In the genomic region with DNA sequence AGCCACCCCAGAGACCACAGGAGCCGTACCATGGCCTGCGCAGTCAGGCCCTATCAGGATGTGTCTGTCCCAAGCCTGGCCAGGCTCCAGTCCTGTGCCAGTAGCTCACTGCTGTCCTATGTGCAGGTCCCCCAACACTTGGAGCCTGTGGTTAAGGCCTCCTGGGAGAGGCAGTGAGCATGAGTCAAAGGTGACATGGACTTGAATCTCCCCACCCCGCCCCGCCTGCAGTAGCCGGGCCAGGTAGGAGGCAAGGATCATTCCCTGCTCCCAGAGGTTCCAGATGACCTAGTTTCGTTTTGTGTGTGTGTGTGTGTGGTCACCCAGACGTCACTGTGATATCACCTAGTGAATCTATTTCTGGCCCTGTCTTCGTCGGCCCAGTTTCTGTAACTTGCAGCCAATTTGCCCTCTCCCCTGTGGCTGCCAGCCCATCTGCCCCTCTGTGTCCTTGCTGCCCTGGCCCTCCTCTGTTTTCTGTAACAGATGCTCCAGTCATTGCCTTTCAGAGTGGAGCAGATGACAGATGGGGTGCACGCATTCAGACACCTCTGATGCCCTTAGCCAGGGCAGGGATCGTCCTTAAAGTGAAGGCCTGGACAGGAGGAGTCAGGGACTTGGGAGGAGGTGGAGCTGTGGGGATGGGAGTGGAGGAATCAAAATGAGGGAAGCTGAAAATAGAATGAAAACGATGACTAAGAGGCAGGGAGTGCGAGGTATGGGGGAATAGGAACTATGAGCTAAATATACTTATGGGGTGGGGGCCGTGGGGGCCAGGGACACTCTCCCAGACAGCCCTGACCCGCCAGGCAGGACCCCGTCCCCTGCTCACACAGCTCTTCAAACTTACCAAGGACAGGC, we compare ENCODE assay signal across 10 cellular contexts. TPM values are rescaled to one million over a fixed set of nuclear protein-coding genes. Genes with fewer than 3 reads are reported as not detected.
DNase-seq lines count a peak whose midpoint lies in the region; ATAC-seq and TF ChIP-seq lines count a peak whose summit lies in the region.
"Had no signal": no experiment of that assay in that cellular context is flagged by ENCODE, and none has a peak within 500 bp of the region (broad histone marks: within the 10 kb centered on the region; RNA-seq: fewer than 3 reads in every experiment).

No MANE protein-coding gene starts in this region.

- peak overlapping the region; percentile 90; the same call in 1 of the 2 replicates for H2AFZ ChIP-seq in SK-N-SH (ENCODE audit: low read depth)

- WGBS in SK-N-SH (ENCODE audit: low lambda C conversion rate) = 21% methylated on average over 11 of the region's 16 CpGs

- peak overlapping the region; percentile 98 for H3K27ac Mint-ChIP-seq in glutamatergic neuron (ENCODE audit: unreplicated experiment)
- H3K27ac Mint-ChIP-seq in stimulated activated memory B cell treated with anti-CD40 and anti-IgM and Interleukin-4, amounts not matched to agents 10 μg/mL and 1 μg/mL and 100 μg/mL, for 72 hours = no peak overlapping the region

- no peaks in the 10 kb centered on the region for H3F3A ChIP-seq in SK-N-SH (replicated peaks; ENCODE audit: insufficient read depth)

- H3K4me2 ChIP-seq in SK-N-SH = peak overlapping the region; percentile 84

- CTCF ChIA-PET in SK-N-SH (lab: Yijun Ruan, JAX) = interaction anchor here (0.8 to 4.7 kb wide), 7 partner anchors 9 to 210 kb away, joined by 3 to 38 read pairs (median 3); no protein-coding TSS in a partner anchor

- H3K27me3 ChIP-seq in SK-N-SH (ENCODE audit: insufficient read depth) = no peaks in the 10 kb centered on the region
- peaks cover 11 to 17% (median 15%) of the 10 kb centered on the region in 3 donors for H3K27me3 ChIP-seq in skeletal muscle tissue (ENCODE audit: control insufficient read depth in 3 of 3, insufficient read depth in 3 of 3, low read length in 3 of 3)

- no peaks in the 10 kb centered on the region for H3K36me3 ChIP-seq in SK-N-SH (replicated peaks in 1 of 2; ENCODE audit: control insufficient read depth in 1 of 2, insufficient read depth in 2 of 2, low read length in 1 of 2)
- no peaks in the 10 kb centered on the region for H3K36me3 ChIP-seq in skeletal muscle tissue (ENCODE audit: control insufficient read depth in 3 of 3, insufficient read depth in 3 of 3, low read length in 3 of 3)
- H3K36me3 ChIP-seq: SJSA1 had no signal

- H3K9me3 ChIP-seq in SK-N-SH (no peaks in the 10 kb centered on the region), skeletal muscle tissue (ENCODE audit: control insufficient read depth in 3 of 3, low read length in 3 of 3) (no peaks in the 10 kb centered on the region)
- H3K9me3 ChIP-seq: SJSA1 had no signal

- peaks cover 33% of the 10 kb centered on the region for H3K27me3 Mint-ChIP-seq in glutamatergic neuron (ENCODE audit: unreplicated experiment)
- peaks cover 66% of the 10 kb centered on the region for H3K27me3 Mint-ChIP-seq in stimulated activated memory B cell treated with anti-CD40 and anti-IgM and Interleukin-4, amounts not matched to agents 10 μg/mL and 1 μg/mL and 100 μg/mL, for 72 hours

- ATAC-seq in stimulated activated memory B cell treated with anti-CD40 and anti-IgM and Interleukin-4, amounts not matched to agents 10 μg/mL and 1 μg/mL and 100 μg/mL, for 72 hours = no peak

- H3K9me3 Mint-ChIP-seq in glutamatergic neuron (ENCODE audit: unreplicated experiment) = peaks cover 23% of the 10 kb centered on the region
- H3K9me3 Mint-ChIP-seq in stimulated activated memory B cell treated with anti-CD40 and anti-IgM and Interleukin-4, amounts not matched to agents 10 μg/mL and 1 μg/mL and 100 μg/mL, for 72 hours = no peaks in the 10 kb centered on the region

- H3K9ac ChIP-seq in SK-N-SH (peak overlapping the region; percentile 65; the same call in 1 of the 2 replicates), skeletal muscle tissue (ENCODE audit: low read depth in 1 of 3, low read length in 3 of 3) (peak overlapping the region in 1 of 3 donors; percentile 33)

- DNase-seq in HK-2 (ENCODE audit: unreplicated experiment) = peak; percentile 78
- DNase-seq in SK-N-SH = peak; percentile 75
- DNase-seq in glutamatergic neuron = peak; percentile 80
- no peak for DNase-seq in NCI-H2227 treated with DMSO at 0.1 percent for 48 hours (lab: John Stamatoyannopoulos, UW)
- DNase-seq in NCI-H2107 treated with DMSO at 0.1 percent for 48 hours (lab: John Stamatoyannopoulos, UW; ENCODE audit: unreplicated experiment) = no peak
- DNase-seq in NAMALWA (ENCODE audit: low spot score) = no peak

- TF ChIP-seq EP300 in SK-N-SH (IDR thresholded peaks at IDR 0.05; ENCODE audit: borderline replicate concordance in 1 of 2, low read depth in 1 of 2, low read length in 1 of 2) = peak in 1 of 2 experiments; percentile 35; a peak in 2 of 4 replicates

- TF ChIP-seq RAD21 in SK-N-SH (IDR thresholded peaks at IDR 0.05; ENCODE audit: low read length) = no peak

- no peak for TF ChIP-seq CTCF in SK-N-SH (IDR thresholded peaks at IDR 0.05)
- no peak for TF ChIP-seq CTCF in glutamatergic neuron (IDR thresholded peaks at IDR 0.05; ENCODE audit: partially characterized antibody, unreplicated experiment)

- no peaks in the 10 kb centered on the region for H4K20me1 ChIP-seq in SK-N-SH (ENCODE audit: insufficient read depth)

- no peaks in the 10 kb centered on the region for H3K79me2 ChIP-seq in SK-N-SH (ENCODE audit: insufficient read depth)

- POLR2A ChIA-PET in SK-N-SH (lab: Yijun Ruan, JAX) = no interaction called here

- H3K27ac ChIP-seq in SK-N-SH (ENCODE audit: low read depth in 2 of 2, low read length in 1 of 2) (peak overlapping the region; percentile 75 to 92), skeletal muscle tissue (ENCODE audit: low read depth, low read length) (peak overlapping the region; percentile 47)
- H3K27ac ChIP-seq: SJSA1 had no signal

- H3K9me2 ChIP-seq in SK-N-SH = no peaks in the 10 kb centered on the region

- H3K4me3 ChIP-seq in SK-N-SH (ENCODE audit: low read depth in 2 of 2, low read length in 1 of 2) = no peak overlapping the region
- H3K4me3 ChIP-seq in skeletal muscle tissue (ENCODE audit: low read length in 3 of 3) = peak overlapping the region in 1 of 3 donors; percentile 35
- H3K4me3 ChIP-seq: SJSA1 had no signal

- H3K4me1 ChIP-seq in SK-N-SH (ENCODE audit: control insufficient read depth in 1 of 2, insufficient read depth in 2 of 2, low read depth in 1 of 2, low read length in 1 of 2) (peaks cover 14 to 87% of the 10 kb centered on the region in 2 experiments), skeletal muscle tissue (ENCODE audit: control insufficient read depth in 3 of 3, insufficient read depth in 3 of 3, low read length in 3 of 3) (peaks cover 31 to 75% (median 75%) of the 10 kb centered on the region in 3 donors)

- H3K4me1 Mint-ChIP-seq in glutamatergic neuron (ENCODE audit: low read depth, unreplicated experiment) = peaks cover 56% of the 10 kb centered on the region
- H3K4me1 Mint-ChIP-seq in stimulated activated memory B cell treated with anti-CD40 and anti-IgM and Interleukin-4, amounts not matched to agents 10 μg/mL and 1 μg/mL and 100 μg/mL, for 72 hours = peaks cover 8% of the 10 kb centered on the region

- peaks cover 4% of the 10 kb centered on the region for H3K36me3 Mint-ChIP-seq in glutamatergic neuron (ENCODE audit: unreplicated experiment)
- H3K36me3 Mint-ChIP-seq in stimulated activated memory B cell treated with anti-CD40 and anti-IgM and Interleukin-4, amounts not matched to agents 10 μg/mL and 1 μg/mL and 100 μg/mL, for 72 hours = no peaks in the 10 kb centered on the region

- peak overlapping the region; percentile 69 for H3K4me3 Mint-ChIP-seq in glutamatergic neuron (ENCODE audit: unreplicated experiment)
- no peak overlapping the region for H3K4me3 Mint-ChIP-seq in stimulated activated memory B cell treated with anti-CD40 and anti-IgM and Interleukin-4, amounts not matched to agents 10 μg/mL and 1 μg/mL and 100 μg/mL, for 72 hours

TF ChIP-seq in SK-N-SH, 30 proteins besides CTCF, POLR2A, EP300 and RAD21:
- TF ChIP-seq CHD2 (IDR thresholded peaks at IDR 0.05; ENCODE audit: low read length, partially characterized antibody) = no peak
- TF ChIP-seq MEF2A (IDR thresholded peaks at IDR 0.05; ENCODE audit: borderline replicate concordance, low read depth) = peak; percentile 78; the same call in 1 of the 2 replicates
- TF ChIP-seq, protein P1, sequence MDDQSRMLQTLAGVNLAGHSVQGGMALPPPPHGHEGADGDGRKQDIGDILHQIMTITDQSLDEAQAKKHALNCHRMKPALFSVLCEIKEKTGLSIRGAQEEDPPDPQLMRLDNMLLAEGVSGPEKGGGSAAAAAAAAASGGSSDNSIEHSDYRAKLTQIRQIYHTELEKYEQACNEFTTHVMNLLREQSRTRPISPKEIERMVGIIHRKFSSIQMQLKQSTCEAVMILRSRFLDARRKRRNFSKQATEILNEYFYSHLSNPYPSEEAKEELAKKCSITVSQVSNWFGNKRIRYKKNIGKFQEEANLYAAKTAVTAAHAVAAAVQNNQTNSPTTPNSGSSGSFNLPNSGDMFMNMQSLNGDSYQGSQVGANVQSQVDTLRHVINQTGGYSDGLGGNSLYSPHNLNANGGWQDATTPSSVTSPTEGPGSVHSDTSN (IDR thresholded peaks at IDR 0.05) = no peak
- no peak for TF ChIP-seq TAF1 (IDR thresholded peaks at IDR 0.05; ENCODE audit: borderline replicate concordance, low read depth, low read length)
- no peak for TF ChIP-seq FOXM1 (IDR thresholded peaks at IDR 0.05; ENCODE audit: low read depth)
- no peak for TF ChIP-seq GABPA (IDR thresholded peaks at IDR 0.05; ENCODE audit: low read depth)
- TF ChIP-seq RFX5 (IDR thresholded peaks at IDR 0.05; ENCODE audit: low read length) = no peak
- peak; percentile 66 for TF ChIP-seq RCOR1 (IDR thresholded peaks at IDR 0.05; ENCODE audit: low read length)
- no peak for TF ChIP-seq JUND (IDR thresholded peaks at IDR 0.05)
- no peak for TF ChIP-seq SMC3 (IDR thresholded peaks at IDR 0.05; ENCODE audit: low read depth, low read length)
- TF ChIP-seq RXRA (IDR thresholded peaks at IDR 0.05; ENCODE audit: borderline replicate concordance, low read depth) = no peak
- no peak for TF ChIP-seq SIN3A (IDR thresholded peaks at IDR 0.05; ENCODE audit: borderline replicate concordance, low read depth, low read length)
- TF ChIP-seq MXI1 (IDR thresholded peaks at IDR 0.05; ENCODE audit: low read depth, low read length) = peak; percentile 50; the same call in 1 of the 2 replicates

RNA-seq across cellular contexts. Expression of a gene that starts 37.4 kb away (rescaled TPM):
- 0.02 and 0.06 TPM in 2 replicates for polyA plus RNA-seq in SK-N-SH (2012; rRNA removed)
- polyA plus RNA-seq in SK-N-SH (2012; cell fraction: cytosol; rRNA removed) = 0.08 and 0.14 TPM in 2 replicates
- 0.21 and 0.42 TPM in 2 replicates for polyA plus RNA-seq in SK-N-SH (2012; cell fraction: nucleus; rRNA removed)
- 0.64 TPM for total RNA-seq in glutamatergic neuron (ENCODE audit: unreplicated experiment)
- total RNA-seq in skeletal muscle tissue = not detected
- total RNA-seq: kidney epithelial cell, SJSA1 had no signal

Comparison
In these comparisons a context has a peak if more than half of its experiments do, and no peak if none do; other contexts are left out.
1. DNase-seq: peak in HK-2 (single experiment), SK-N-SH (single experiment) and glutamatergic neuron (single experiment); none in NCI-H2227 treated with DMSO at 0.1 percent for 48 hours (single experiment), NCI-H2107 treated with DMSO at 0.1 percent for 48 hours (single experiment) and NAMALWA (single experiment).